Comparison of ENCODE assay signal across 14 cellular contexts in the genomic region with DNA sequence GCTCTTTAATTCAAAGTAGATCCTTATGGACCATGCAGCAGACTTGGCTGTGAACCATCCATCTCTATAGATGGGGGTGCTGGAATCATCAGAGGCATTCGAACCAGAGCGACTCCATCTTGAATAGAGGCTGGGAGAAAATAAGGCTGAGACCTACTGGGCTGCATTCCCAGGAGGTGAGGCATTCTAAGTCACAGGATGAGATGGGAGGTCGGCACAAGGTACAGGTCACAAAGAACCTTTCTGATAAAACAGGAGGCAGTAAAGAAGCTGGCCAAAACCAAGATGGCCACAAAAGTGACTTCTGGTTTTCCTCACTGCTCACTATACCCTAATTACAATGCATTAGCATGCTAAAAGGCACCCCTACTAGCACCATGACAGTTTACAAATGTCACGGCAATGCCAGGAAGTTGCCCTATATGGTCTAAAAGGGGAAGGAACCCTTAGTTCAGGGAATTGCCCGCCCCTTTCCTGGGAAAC.
"Had no signal": no experiment of that assay in that cellular context is flagged by ENCODE, and none has a peak within 500 bp of the region (broad histone marks: within the 10 kb centered on the region; RNA-seq: fewer than 3 reads in every experiment).

No MANE protein-coding gene starts in this region.

- H3K27me3 ChIP-seq: colonic mucosa had no signal

- H3K4me3 Mint-ChIP-seq: activated T-helper 1 cell treated with anti-CD3 and anti-CD28 coated beads, Interleukin-12 subunit alpha, Interleukin-12 subunit beta, Interleukin-2, Interleukin-4 antibody, amounts not matched to agents 30 ng/mL and 10 ng/mL and 1 ng/mL, durations not matched to agents 14 hours and 24 hours and 36 hours; T-helper 1 cell treated with Interleukin-12 subunit alpha and Interleukin-12 subunit beta and Interleukin-4 antibody, amounts not matched to agents 30 μg/mL and 1 μg/mL, for 36 hours had no signal

- H3K27ac ChIP-seq: cardiac muscle cell, colonic mucosa, foreskin keratinocyte, heart right ventricle had no signal

- H3K9me3 Mint-ChIP-seq: activated T-helper 1 cell treated with anti-CD3 and anti-CD28 coated beads, Interleukin-12 subunit alpha, Interleukin-12 subunit beta, Interleukin-2, Interleukin-4 antibody, amounts not matched to agents 30 ng/mL and 10 ng/mL and 1 ng/mL, durations not matched to agents 14 hours and 24 hours and 36 hours; T-helper 1 cell treated with Interleukin-12 subunit alpha and Interleukin-12 subunit beta and Interleukin-4 antibody, amounts not matched to agents 30 μg/mL and 1 μg/mL, for 36 hours had no signal

- FAIRE-seq: astrocyte, endothelial cell of umbilical vein had no signal

- H3K27ac Mint-ChIP-seq: activated T-helper 1 cell treated with anti-CD3 and anti-CD28 coated beads, Interleukin-12 subunit alpha, Interleukin-12 subunit beta, Interleukin-2, Interleukin-4 antibody, amounts not matched to agents 30 ng/mL and 10 ng/mL and 1 ng/mL, durations not matched to agents 14 hours and 24 hours and 36 hours; T-helper 1 cell treated with Interleukin-12 subunit alpha and Interleukin-12 subunit beta and Interleukin-4 antibody, amounts not matched to agents 30 μg/mL and 1 μg/mL, for 36 hours had no signal

- DNase-seq: activated CD4-positive, CD25-positive, alpha-beta regulatory T cell treated with anti-CD3 and anti-CD28 coated beads, Interleukin-2, amount 50 U/mL, for 72 hours; activated naive CD4-positive, alpha-beta T cell treated with Interleukin-2 at 50 U/mL for 16 hours; colonic mucosa; heart right ventricle; left ventricle myocardium superior; mesenchymal stem cell; stimulated activated CD4-positive, alpha-beta T cell treated with anti-CD3 and anti-CD28 coated beads, Interleukin-2, amount 100 ng/mL, for 48 hours; stimulated activated naive CD4-positive, alpha-beta T cell treated with Interleukin-2 at 50 U/mL for 16 hours had no signal

- H3K36me3 ChIP-seq: cardiac muscle cell, colonic mucosa, heart right ventricle had no signal

- H3K4me3 ChIP-seq: cardiac muscle cell, colonic mucosa, heart right ventricle had no signal

- H3K9me3 ChIP-seq: colonic mucosa, heart right ventricle had no signal

- H3K4me1 ChIP-seq: colonic mucosa, foreskin keratinocyte, heart right ventricle had no signal
